In genomic region chr16:57566436-57566835, GRCh38 we compare ENCODE assay signal across 23 cellular contexts. TPM values are rescaled to one million over a fixed set of nuclear protein-coding genes. Genes with fewer than 3 reads are reported as not detected.
A peak's percentile ranks its signal among the peaks of the same experiment; 100 is the strongest.
DNase-seq lines count a peak whose midpoint lies in the region; ATAC-seq and TF ChIP-seq lines count a peak whose summit lies in the region.
"Had no signal": no experiment of that assay in that cellular context is flagged by ENCODE, and none has a peak within 500 bp of the region (broad histone marks: within the 10 kb centered on the region; RNA-seq: fewer than 3 reads in every experiment).

No MANE protein-coding gene starts in this region.

- TF ChIP-seq CTCF in right atrium auricular region (IDR thresholded peaks at IDR 0.05) (no peak), left ventricle myocardium inferior (IDR thresholded peaks at IDR 0.05; ENCODE audit: borderline replicate concordance) (no peak), WERI-Rb-1 (IDR thresholded peaks at IDR 0.05; ENCODE audit: low read depth, low read length) (no peak)

- H3K4me1 ChIP-seq in right atrium auricular region (no peaks in the 10 kb centered on the region), left ventricle myocardium inferior (no peaks in the 10 kb centered on the region)

- ATAC-seq in stimulated activated effector memory CD8-positive, alpha-beta T cell treated with anti-CD3 and anti-CD28 coated beads, Interleukin-12 subunit alpha, Interleukin-12 subunit beta, amount 100 ng/mL, for 72 hours: no peak
- ATAC-seq in GM21619 (IDR thresholded peaks at IDR 0.05; ENCODE audit: unreplicated experiment) (no peak), HG03354 (IDR thresholded peaks at IDR 0.05; ENCODE audit: poor library complexity, severe bottlenecking, unreplicated experiment) (no peak)
- ATAC-seq: CD8-positive, alpha-beta T cell; GM12878 had no signal

- peaks cover 4% of the 10 kb centered on the region for H3K9me3 Mint-ChIP-seq in stimulated activated effector memory CD8-positive, alpha-beta T cell treated with anti-CD3 and anti-CD28 coated beads, Interleukin-12 subunit alpha, Interleukin-12 subunit beta, amount 100 ng/mL, for 72 hours

- intact Hi-C loops in left ventricle myocardium inferior (cut with micrococcal nuclease): no loop called here

- H3K36me3 Mint-ChIP-seq in stimulated activated effector memory CD8-positive, alpha-beta T cell treated with anti-CD3 and anti-CD28 coated beads, Interleukin-12 subunit alpha, Interleukin-12 subunit beta, amount 100 ng/mL, for 72 hours: peaks cover 100% of the 10 kb centered on the region

- H3K27ac Mint-ChIP-seq in stimulated activated effector memory CD8-positive, alpha-beta T cell treated with anti-CD3 and anti-CD28 coated beads, Interleukin-12 subunit alpha, Interleukin-12 subunit beta, amount 100 ng/mL, for 72 hours: peak overlapping the region; percentile 95
- H3K27ac Mint-ChIP-seq: CD8-positive, alpha-beta T cell had no signal

- H3K27ac ChIP-seq in right atrium auricular region (no peak overlapping the region), left ventricle myocardium inferior (replicated peaks) (no peak overlapping the region), WERI-Rb-1 (no peak overlapping the region)
- H3K27ac ChIP-seq: KMS-11 had no signal

- H3K27me3 ChIP-seq in right atrium auricular region: no peaks in the 10 kb centered on the region
- peaks cover 59% of the 10 kb centered on the region for H3K27me3 ChIP-seq in left ventricle myocardium inferior (ENCODE audit: low read depth)
- H3K27me3 ChIP-seq in WERI-Rb-1 (ENCODE audit: insufficient read depth, low read depth, severe bottlenecking): no peaks in the 10 kb centered on the region

- H3K4me3 ChIP-seq in right atrium auricular region (no peak overlapping the region), left ventricle myocardium inferior (no peak overlapping the region), WERI-Rb-1 (ENCODE audit: low read depth, low read length) (no peak overlapping the region)
- H3K4me3 ChIP-seq: GM12878 had no signal

- H3K36me3 ChIP-seq in right atrium auricular region (no peaks in the 10 kb centered on the region), left ventricle myocardium inferior (no peaks in the 10 kb centered on the region), WERI-Rb-1 (peaks cover 6% of the 10 kb centered on the region)

- peaks cover 80% of the 10 kb centered on the region for H3K4me1 Mint-ChIP-seq in stimulated activated effector memory CD8-positive, alpha-beta T cell treated with anti-CD3 and anti-CD28 coated beads, Interleukin-12 subunit alpha, Interleukin-12 subunit beta, amount 100 ng/mL, for 72 hours

- no peak overlapping the region for H3K4me3 Mint-ChIP-seq in stimulated activated effector memory CD8-positive, alpha-beta T cell treated with anti-CD3 and anti-CD28 coated beads, Interleukin-12 subunit alpha, Interleukin-12 subunit beta, amount 100 ng/mL, for 72 hours
- H3K4me3 Mint-ChIP-seq: CD8-positive, alpha-beta T cell had no signal

- peaks cover 0 to 5% of the 10 kb centered on the region in 2 donors for H3K9me3 ChIP-seq in right atrium auricular region
- peaks cover 6% of the 10 kb centered on the region for H3K9me3 ChIP-seq in left ventricle myocardium inferior (replicated peaks)
- no peaks in the 10 kb centered on the region for H3K9me3 ChIP-seq in WERI-Rb-1 (ENCODE audit: severe bottlenecking)

- DNase-seq in right atrium auricular region (ENCODE audit: low spot score) (peak; percentile 34), left ventricle myocardium inferior (no peak), mesenteric fat pad (ENCODE audit: low spot score) (peak; percentile 81), WERI-Rb-1 (no peak)
- peak; percentile 37 for DNase-seq in activated CD8-positive, alpha-beta memory T cell treated with anti-CD3 and anti-CD28 coated beads, Interleukin-2, amount 50 U/mL, for 48 hours
- no peak for DNase-seq in stimulated activated effector memory CD8-positive, alpha-beta T cell treated with anti-CD3 and anti-CD28 coated beads, Interleukin-12 subunit alpha, Interleukin-12 subunit beta, amount 100 ng/mL, for 72 hours (ENCODE audit: low spot score in 2 of 2)
- DNase-seq: AML-193, C1 segment of cervical spinal cord, GOT3, HCEC 1CT, IMR-90, NCI-H1694, NCI-H2081, NCI-H2171, NCI-H524 treated with DMSO at 0.1 percent for 48 hours, Right ventricle myocardium superior had no signal

RNA-seq across cellular contexts. Expression of gene ADGRG5, which starts 24.0 kb away (rescaled TPM):
- total RNA-seq in right atrium auricular region: under 1 TPM; 0.08 to 0.44 TPM
- total RNA-seq in left ventricle myocardium inferior: not detected
- total RNA-seq in mesenteric fat pad: 0.10 TPM
- total RNA-seq: A172, IMR-90, SK-MEL-5 had no signal

RNA-seq across cellular contexts. Expression of gene CCDC102A, which starts 30.1 kb away (rescaled TPM):
- total RNA-seq in right atrium auricular region (10 to 100 TPM; 11.2 to 15.1 TPM), left ventricle myocardium inferior (11.3 TPM), mesenteric fat pad (5.0 TPM)

Comparison
In these comparisons a context has a peak if more than half of its experiments do, and no peak if none do; other contexts are left out.
1. DNase-seq: peak in right atrium auricular region (single experiment), activated CD8-positive, alpha-beta memory T cell treated with anti-CD3 and anti-CD28 coated beads, Interleukin-2, amount 50 U/mL, for 48 hours (single experiment) and mesenteric fat pad (single experiment); none in left ventricle myocardium inferior (single experiment), stimulated activated effector memory CD8-positive, alpha-beta T cell treated with anti-CD3 and anti-CD28 coated beads, Interleukin-12 subunit alpha, Interleukin-12 subunit beta, amount 100 ng/mL, for 72 hours (0 of 2) and WERI-Rb-1 (single experiment).